Comparison of ENCODE assay signal across 14 cellular contexts in the genomic region with DNA sequence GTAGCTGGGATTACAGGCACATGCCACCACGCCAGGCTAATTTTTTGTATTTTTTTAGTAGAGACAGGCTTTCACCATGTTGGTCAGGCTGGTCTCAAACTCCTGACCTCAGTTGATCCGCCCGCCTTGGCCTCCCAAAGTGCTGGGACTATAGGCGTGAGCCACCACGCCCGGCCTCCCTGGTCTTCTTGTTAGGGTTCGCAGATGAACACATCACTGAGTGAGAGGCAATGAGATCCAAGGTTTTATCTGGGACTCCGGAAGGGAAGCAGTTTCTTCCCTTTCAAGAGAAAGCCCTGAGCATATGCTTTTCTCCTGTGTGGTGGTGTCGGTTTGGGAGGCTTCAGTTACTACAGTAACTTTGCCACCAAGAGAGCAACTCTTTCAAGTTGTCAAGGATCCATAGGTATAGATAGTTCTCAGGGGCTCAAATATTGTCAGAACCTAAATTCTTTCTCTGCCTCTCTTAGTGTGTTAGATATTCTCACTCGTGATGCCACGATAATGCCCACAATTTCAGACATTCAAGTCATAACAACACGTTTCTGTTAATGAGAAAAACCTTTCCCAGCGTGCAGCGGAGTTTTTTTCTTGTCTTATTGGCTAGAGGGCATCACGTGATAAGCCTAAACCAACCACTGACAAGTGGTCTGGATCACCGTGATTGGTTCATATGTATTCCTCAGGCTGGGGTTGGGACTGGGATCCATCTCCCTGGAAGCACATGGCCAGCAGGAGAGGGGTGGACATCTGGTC. TPM values are rescaled to one million over a fixed set of nuclear protein-coding genes. Genes with fewer than 3 reads are reported as not detected.
DNase-seq lines count a peak whose midpoint lies in the region; ATAC-seq and TF ChIP-seq lines count a peak whose summit lies in the region.
"Had no signal": no experiment of that assay in that cellular context is flagged by ENCODE, and none has a peak within 500 bp of the region (broad histone marks: within the 10 kb centered on the region; RNA-seq: fewer than 3 reads in every experiment).

No MANE protein-coding gene starts in this region.

- CTCF ChIA-PET in HCT116 (lab: Charles Lee), result no interaction called here
- CTCF ChIA-PET in activated naive CD4-positive, alpha-beta T cell treated with anti-CD3 and anti-CD28 coated beads, Interleukin-2, amount 10 ng/mL, durations not matched to agents 7 days and 5 days (lab: Charles Lee), result no interaction called here

- no peak for TF ChIP-seq POLR2A in HCT116 (IDR thresholded peaks at IDR 0.05; ENCODE audit: borderline replicate concordance, extremely low read depth, insufficient read depth, insufficient read length)
- no peak for TF ChIP-seq POLR2A in testis (IDR thresholded peaks at IDR 0.05)

- no peaks in the 10 kb centered on the region for H3K9me2 ChIP-seq in HCT116 (ENCODE audit: insufficient read depth)
- H3K9me2 ChIP-seq: SK-N-SH had no signal

- H3K4me2 ChIP-seq in HCT116 (ENCODE audit: low read length), result no peak overlapping the region

- POLR2A ChIA-PET in HCT116 (lab: Charles Lee), result no interaction called here

- TF ChIP-seq CTCF in HCT116 (IDR thresholded peaks at IDR 0.05 in 2 of 3, conservative IDR thresholded peaks at IDR 0.05 in 1 of 3; ENCODE audit: borderline replicate concordance in 1 of 3, insufficient read depth in 1 of 3, low read depth in 2 of 3, low read length in 2 of 3), result no peak
- TF ChIP-seq CTCF in VCaP (conservative IDR thresholded peaks at IDR 0.05), result no peak
- TF ChIP-seq CTCF in testis (IDR thresholded peaks at IDR 0.05), result no peak

- H3K27me3 Mint-ChIP-seq in memory B cell, result no peaks in the 10 kb centered on the region
- peaks cover 7% of the 10 kb centered on the region for H3K27me3 Mint-ChIP-seq in activated naive CD4-positive, alpha-beta T cell treated with anti-CD3 and anti-CD28 coated beads, Interleukin-2, amount 10 ng/mL, durations not matched to agents 7 days and 5 days
- H3K27me3 Mint-ChIP-seq: activated CD4-positive, alpha-beta T cell treated with anti-CD3 and anti-CD28 coated beads, Interleukin-2, amount 10 ng/mL, durations not matched to agents 7 days and 5 days; stimulated activated naive CD8-positive, alpha-beta T cell treated with anti-CD3 and anti-CD28 coated beads, Interleukin-15, Interleukin-2, amounts not matched to agents 100 ng/mL and 50 ng/mL, for 24 hours had no signal

- 0 out of 2 replicates have a peak, but pooled peaks have one; percentile 27 for ATAC-seq in HCT116
- ATAC-seq in memory B cell (ENCODE audit: low read depth), result no peak

- H3K9me3 ChIP-seq in HCT116 (ENCODE audit: control insufficient read depth in 1 of 2, insufficient read depth in 1 of 2, low read depth in 1 of 2, low read length in 2 of 2), result no peaks in the 10 kb centered on the region
- no peaks in the 10 kb centered on the region for H3K9me3 ChIP-seq in testis
- H3K9me3 ChIP-seq: SK-N-SH had no signal

- H3K27me3 ChIP-seq in HCT116 (ENCODE audit: insufficient read depth, low read length), result no peaks in the 10 kb centered on the region
- no peaks in the 10 kb centered on the region for H3K27me3 ChIP-seq in testis

- H3K27ac ChIP-seq in HCT116 (ENCODE audit: low read depth, low read length) (no peak overlapping the region), VCaP (peak overlapping the region; percentile 67), testis (peak overlapping the region in 1 of 2 donors; percentile 50)

- intact Hi-C loops in HCT116 (cut with micrococcal nuclease) (no loop called here), testis (cut with DNase I; ENCODE audit: low total_unique reads) (no loop called here)

- H4K20me1 ChIP-seq in HCT116 (ENCODE audit: insufficient read depth), result no peaks in the 10 kb centered on the region

- no peak overlapping the region for H3K4me3 ChIP-seq in HCT116 (replicated peaks in 1 of 2; ENCODE audit: low read depth in 1 of 2, low read length in 2 of 2)
- no peak overlapping the region for H3K4me3 ChIP-seq in testis

- H3K4me1 Mint-ChIP-seq in memory B cell, result peaks cover 23% of the 10 kb centered on the region
- peaks cover 12% of the 10 kb centered on the region for H3K4me1 Mint-ChIP-seq in activated naive CD4-positive, alpha-beta T cell treated with anti-CD3 and anti-CD28 coated beads, Interleukin-2, amount 10 ng/mL, durations not matched to agents 7 days and 5 days

- no peak for TF ChIP-seq RAD21 in HCT116 (IDR thresholded peaks at IDR 0.05; ENCODE audit: low read depth)

- no peaks in the 10 kb centered on the region for H3K9me3 Mint-ChIP-seq in memory B cell
- no peaks in the 10 kb centered on the region for H3K9me3 Mint-ChIP-seq in activated naive CD4-positive, alpha-beta T cell treated with anti-CD3 and anti-CD28 coated beads, Interleukin-2, amount 10 ng/mL, durations not matched to agents 7 days and 5 days
- H3K9me3 Mint-ChIP-seq: activated CD4-positive, alpha-beta T cell treated with anti-CD3 and anti-CD28 coated beads, Interleukin-2, amount 10 ng/mL, durations not matched to agents 7 days and 5 days; nephron; stimulated activated naive CD8-positive, alpha-beta T cell treated with anti-CD3 and anti-CD28 coated beads, Interleukin-15, Interleukin-2, amounts not matched to agents 100 ng/mL and 50 ng/mL, for 24 hours had no signal

- peak overlapping the region; percentile 77 for H3K27ac Mint-ChIP-seq in memory B cell
- no peak overlapping the region for H3K27ac Mint-ChIP-seq in activated naive CD4-positive, alpha-beta T cell treated with anti-CD3 and anti-CD28 coated beads, Interleukin-2, amount 10 ng/mL, durations not matched to agents 7 days and 5 days
- H3K27ac Mint-ChIP-seq: activated CD4-positive, alpha-beta T cell treated with anti-CD3 and anti-CD28 coated beads, Interleukin-2, amount 10 ng/mL, durations not matched to agents 7 days and 5 days; nephron; stimulated activated naive CD8-positive, alpha-beta T cell treated with anti-CD3 and anti-CD28 coated beads, Interleukin-15, Interleukin-2, amounts not matched to agents 100 ng/mL and 50 ng/mL, for 24 hours had no signal

- WGBS in testis, 2 donors, result 67 to 74% methylated on average over 16 of the region's 16 CpGs

- H3K36me3 Mint-ChIP-seq in memory B cell, result no peaks in the 10 kb centered on the region
- no peaks in the 10 kb centered on the region for H3K36me3 Mint-ChIP-seq in activated naive CD4-positive, alpha-beta T cell treated with anti-CD3 and anti-CD28 coated beads, Interleukin-2, amount 10 ng/mL, durations not matched to agents 7 days and 5 days

- DNase-seq in HCT116 (ENCODE audit: low read depth, low spot score), result no peak
- DNase-seq in memory B cell (ENCODE audit: low spot score in 2 of 2), result no peak
- DNase-seq in testis, result peak; percentile 64
- DNase-seq in C1 segment of cervical spinal cord (lab: John Stamatoyannopoulos, UW), result no peak
- DNase-seq in NCI-H748 treated with DMSO at 0.1 percent for 48 hours (lab: John Stamatoyannopoulos, UW), result no peak
- no peak for DNase-seq in activated naive CD4-positive, alpha-beta T cell treated with anti-CD3 and anti-CD28 coated beads, Interleukin-2, amount 10 ng/mL, durations not matched to agents 7 days and 5 days
- DNase-seq: activated CD4-positive, alpha-beta T cell treated with anti-CD3 and anti-CD28 coated beads, Interleukin-2, amount 10 ng/mL, durations not matched to agents 7 days and 5 days; activated CD8-positive, alpha-beta memory T cell treated with anti-CD3 and anti-CD28 coated beads, Interleukin-2, amount 50 U/mL, for 48 hours; GF-D8; NCI-H1417 treated with DMSO at 0.1 percent for 48 hours; SK-N-SH had no signal

- H2AFZ ChIP-seq in HCT116 (ENCODE audit: low read depth, low read length, poor library complexity, severe bottlenecking), result no peak overlapping the region

- no peaks in the 10 kb centered on the region for H3K79me2 ChIP-seq in HCT116 (ENCODE audit: insufficient read depth, low read length)

- no peak overlapping the region for H3K9ac ChIP-seq in HCT116 (ENCODE audit: low read length)
- H3K9ac ChIP-seq: SK-N-SH had no signal

- RAD21 ChIA-PET in HCT116 (lab: Charles Lee; ENCODE audit: low non-redundant PET in 1 of 2, low total read pairs in 2 of 2, uncharacterized antibody in 2 of 2, unreplicated experiment in 2 of 2), result no interaction called here

- BruUV-seq in HCT116 (replicated peaks; lab: Mats Ljungman, UMichigan), result no TSS peak

- no peaks in the 10 kb centered on the region for H3K36me3 ChIP-seq in HCT116 (ENCODE audit: control insufficient read depth in 1 of 2, insufficient read depth in 2 of 2, low read length in 2 of 2)
- no peaks in the 10 kb centered on the region for H3K36me3 ChIP-seq in testis (ENCODE audit: low read depth, missing control alignments)

- H3K4me3 Mint-ChIP-seq in memory B cell, result no peak overlapping the region
- H3K4me3 Mint-ChIP-seq in activated naive CD4-positive, alpha-beta T cell treated with anti-CD3 and anti-CD28 coated beads, Interleukin-2, amount 10 ng/mL, durations not matched to agents 7 days and 5 days, result no peak overlapping the region
- H3K4me3 Mint-ChIP-seq: activated CD4-positive, alpha-beta T cell treated with anti-CD3 and anti-CD28 coated beads, Interleukin-2, amount 10 ng/mL, durations not matched to agents 7 days and 5 days; nephron; stimulated activated naive CD8-positive, alpha-beta T cell treated with anti-CD3 and anti-CD28 coated beads, Interleukin-15, Interleukin-2, amounts not matched to agents 100 ng/mL and 50 ng/mL, for 24 hours had no signal

- H3K4me1 ChIP-seq in HCT116 (ENCODE audit: control insufficient read depth in 1 of 2, insufficient read depth in 2 of 2, low read length in 2 of 2), result peaks cover 6% of the 10 kb centered on the region in 2 experiments; a peak in 3 of 4 replicates
- H3K4me1 ChIP-seq in testis, result no peaks in the 10 kb centered on the region

TF ChIP-seq in HCT116, 20 proteins besides CTCF, POLR2A, EP300 and RAD21 (continues in another document):
- TF ChIP-seq SIN3A (IDR thresholded peaks at IDR 0.05; ENCODE audit: low read depth), result no peak
- TF ChIP-seq SRF (IDR thresholded peaks at IDR 0.05; ENCODE audit: low read depth), result no peak
- TF ChIP-seq EZH2phosphoT487 (IDR thresholded peaks at IDR 0.05; ENCODE audit: borderline replicate concordance), result no peak
- TF ChIP-seq EGR1 (IDR thresholded peaks at IDR 0.05; ENCODE audit: low read depth), result no peak
- no peak for TF ChIP-seq EZH2 (IDR thresholded peaks at IDR 0.05)
- TF ChIP-seq, protein P1, sequence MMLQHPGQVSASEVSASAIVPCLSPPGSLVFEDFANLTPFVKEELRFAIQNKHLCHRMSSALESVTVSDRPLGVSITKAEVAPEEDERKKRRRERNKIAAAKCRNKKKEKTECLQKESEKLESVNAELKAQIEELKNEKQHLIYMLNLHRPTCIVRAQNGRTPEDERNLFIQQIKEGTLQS (IDR thresholded peaks at IDR 0.05), result no peak
- no peak for TF ChIP-seq JUND (IDR thresholded peaks at IDR 0.05)
- TF ChIP-seq, protein P2, sequence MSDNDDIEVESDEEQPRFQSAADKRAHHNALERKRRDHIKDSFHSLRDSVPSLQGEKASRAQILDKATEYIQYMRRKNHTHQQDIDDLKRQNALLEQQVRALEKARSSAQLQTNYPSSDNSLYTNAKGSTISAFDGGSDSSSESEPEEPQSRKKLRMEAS (IDR thresholded peaks at IDR 0.05), result no peak

RNA-seq across cellular contexts. Expression of a gene that starts 36.2 kb away (rescaled TPM):
- total RNA-seq in HCT116 (2021; ENCODE audit: unreplicated experiment) (25.9 TPM), testis (10 to 100 TPM; 27.6 to 32.5 TPM)
- polyA plus RNA-seq in HCT116 (2012), result 10.0 and 11.8 TPM in 2 replicates
- polyA plus RNA-seq in testis (ENCODE audit: insufficient read depth, low read depth, low replicate concordance), result 18.1 TPM
